ENCODE assay signal across 8 cellular contexts in the genomic region with DNA sequence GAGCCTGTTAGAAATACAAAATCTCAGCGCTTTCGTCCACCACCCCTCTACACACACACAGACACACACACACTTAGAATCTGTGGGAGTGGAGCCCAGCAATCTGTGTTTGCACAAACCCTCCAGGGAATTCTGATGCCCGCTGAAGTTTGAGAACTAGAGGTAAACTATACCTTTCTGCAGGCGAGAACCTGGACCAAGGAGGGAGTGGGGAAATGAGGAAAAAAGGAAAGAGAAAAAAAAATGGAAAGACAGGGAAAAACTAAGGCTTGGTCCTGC. TPM values are rescaled to one million over a fixed set of nuclear protein-coding genes. Genes with fewer than 3 reads are reported as not detected.
DNase-seq lines count a peak whose midpoint lies in the region; ATAC-seq, FAIRE-seq and TF ChIP-seq lines count a peak whose summit lies in the region.

No MANE protein-coding gene starts in this region.

- ATAC-seq in HG02571 (IDR thresholded peaks at IDR 0.05; ENCODE audit: unreplicated experiment) (no peak), HG03565 (IDR thresholded peaks at IDR 0.05; ENCODE audit: unreplicated experiment) (no peak)

- TF ChIP-seq POLR2A in suprapubic skin (IDR thresholded peaks at IDR 0.05): no peak

- peaks cover 6% of the 10 kb centered on the region for H3K36me3 Mint-ChIP-seq in activated T-cell treated with anti-CD3 and anti-CD28 coated beads, Interleukin-2, amount 50 U/mL, for 24 hours (ENCODE audit: low read depth)
- peaks cover 4% of the 10 kb centered on the region for H3K36me3 Mint-ChIP-seq in activated naive CD8-positive, alpha-beta T cell

- TF ChIP-seq CTCF in kidney (IDR thresholded peaks at IDR 0.05; ENCODE audit: borderline replicate concordance, extremely low read depth, insufficient read depth): no peak
- TF ChIP-seq CTCF in suprapubic skin (IDR thresholded peaks at IDR 0.05): no peak

- no peak for TF ChIP-seq EP300 in suprapubic skin (IDR thresholded peaks at IDR 0.05)

- H3K27ac ChIP-seq in kidney (ENCODE audit: low read depth in 2 of 2, low read length in 2 of 2) (no peak overlapping the region), suprapubic skin (peak overlapping the region; percentile 82)

- no peaks in the 10 kb centered on the region for H3K27me3 ChIP-seq in suprapubic skin

- intact Hi-C loops in kidney (cut with DNase I): no loop called here

- peaks cover 24% of the 10 kb centered on the region for H3K27me3 Mint-ChIP-seq in activated T-cell treated with anti-CD3 and anti-CD28 coated beads, Interleukin-2, amount 50 U/mL, for 24 hours
- H3K27me3 Mint-ChIP-seq in activated naive CD8-positive, alpha-beta T cell: peaks cover 18% of the 10 kb centered on the region

- no peak overlapping the region for H3K9ac ChIP-seq in kidney (ENCODE audit: low read length in 2 of 2)

- H3K36me3 ChIP-seq in kidney (ENCODE audit: control insufficient read depth in 1 of 2, insufficient read depth in 2 of 2, low read length in 2 of 2): no peaks in the 10 kb centered on the region
- no peaks in the 10 kb centered on the region for H3K36me3 ChIP-seq in suprapubic skin

- H3K4me1 ChIP-seq in kidney (ENCODE audit: control insufficient read depth in 1 of 2, insufficient read depth in 1 of 2, low read depth in 1 of 2, low read length in 2 of 2) (no peaks in the 10 kb centered on the region), suprapubic skin (peaks cover 20% of the 10 kb centered on the region)

- WGBS in suprapubic skin: 71% methylated on average over 4 of the region's 4 CpGs

- H3K4me3 ChIP-seq in kidney (ENCODE audit: low read length in 2 of 2) (peak overlapping the region; percentile 28 to 84), suprapubic skin (peak overlapping the region; percentile 85)

- H3K4me1 Mint-ChIP-seq in activated T-cell treated with anti-CD3 and anti-CD28 coated beads, Interleukin-2, amount 50 U/mL, for 24 hours (ENCODE audit: low read depth): peaks cover 51% of the 10 kb centered on the region
- H3K4me1 Mint-ChIP-seq in activated naive CD8-positive, alpha-beta T cell (ENCODE audit: low read depth): peaks cover 44% of the 10 kb centered on the region

- H3K9me3 ChIP-seq in kidney (ENCODE audit: control insufficient read depth in 1 of 2, low read length in 2 of 2) (no peaks in the 10 kb centered on the region), suprapubic skin (no peaks in the 10 kb centered on the region)

- DNase-seq in activated T-cell treated with anti-CD3 and anti-CD28 coated beads, Interleukin-2, amount 50 U/mL, for 24 hours: no peak
- DNase-seq in activated T-cell treated with anti-CD3 and anti-CD28 coated beads for 4 hours (no peak), kidney (no peak), suprapubic skin (ENCODE audit: low spot score in 2 of 2) (no peak), D341Med (ENCODE audit: low spot score) (no peak)

- H3K9me3 Mint-ChIP-seq in activated T-cell treated with anti-CD3 and anti-CD28 coated beads, Interleukin-2, amount 50 U/mL, for 24 hours: no peaks in the 10 kb centered on the region
- no peaks in the 10 kb centered on the region for H3K9me3 Mint-ChIP-seq in activated naive CD8-positive, alpha-beta T cell (ENCODE audit: low read depth)

- peak overlapping the region; percentile 83 for H3K27ac Mint-ChIP-seq in activated T-cell treated with anti-CD3 and anti-CD28 coated beads, Interleukin-2, amount 50 U/mL, for 24 hours
- H3K27ac Mint-ChIP-seq in activated naive CD8-positive, alpha-beta T cell: peak overlapping the region; percentile 47

- peak overlapping the region; percentile 74 for H3K4me3 Mint-ChIP-seq in activated T-cell treated with anti-CD3 and anti-CD28 coated beads, Interleukin-2, amount 50 U/mL, for 24 hours
- H3K4me3 Mint-ChIP-seq in activated naive CD8-positive, alpha-beta T cell: peak overlapping the region; percentile 72

- FAIRE-seq in kidney (lab: Jason Lieb, UNC): no peak

RNA-seq across cellular contexts. Expression of gene NIBAN1, which starts 0.5 kb away (rescaled TPM):
- total RNA-seq in kidney (25.4 TPM), suprapubic skin (10 to 100 TPM; 13.4 to 23.9 (median 18.2) TPM)
- polyA plus RNA-seq in kidney (ENCODE audit: insufficient read depth, low read depth, low replicate concordance): 2.6 TPM
